22 cellular contexts compared by ENCODE assay signal in genomic region chr11:91263698-91264097, GRCh38.
"Had no signal": no experiment of that assay in that cellular context is flagged by ENCODE, and none has a peak within 500 bp of the region (broad histone marks: within the 10 kb centered on the region; RNA-seq: fewer than 3 reads in every experiment).

No MANE protein-coding gene starts in this region.

- H3K4me3 ChIP-seq: adrenal gland, Peyer's patch, SJSA1 had no signal

- H3K4me1 ChIP-seq: adrenal gland, Peyer's patch, SJSA1 had no signal

- H3K27ac ChIP-seq: adrenal gland, KMS-11, Peyer's patch, RWPE1, SJSA1 had no signal

- H3K36me3 ChIP-seq: adrenal gland, Peyer's patch, SJSA1 had no signal

- ATAC-seq: activated CD4-positive, CD25-positive, alpha-beta regulatory T cell treated with anti-CD3 and anti-CD28 coated beads, Interleukin-2, amount 50 U/mL, for 24 hours; activated CD8-positive, alpha-beta T cell treated with anti-CD3 and anti-CD28 coated beads for 36 hours; activated T-cell treated with anti-CD3 and anti-CD28 coated beads, Interleukin-2, amount 50 U/mL, for 72 hours had no signal

- H3K27me3 Mint-ChIP-seq: activated CD8-positive, alpha-beta T cell treated with anti-CD3 and anti-CD28 coated beads for 36 hours; activated naive CD8-positive, alpha-beta T cell treated with anti-CD3 and anti-CD28 coated beads, Interleukin-2, amount 10 ng/mL, durations not matched to agents 7 days and 5 days had no signal

- H3K4me2 ChIP-seq: KMS-11 had no signal

- H3K9me3 Mint-ChIP-seq: T-helper 1 cell treated with Interleukin-12 subunit alpha and Interleukin-12 subunit beta and Interleukin-4 antibody, amounts not matched to agents 30 μg/mL and 1 μg/mL, for 36 hours had no signal

- H3K27me3 ChIP-seq: adrenal gland, Peyer's patch, SJSA1 had no signal

- H3K27ac Mint-ChIP-seq: activated CD8-positive, alpha-beta T cell treated with anti-CD3 and anti-CD28 coated beads for 36 hours; activated naive CD8-positive, alpha-beta T cell treated with anti-CD3 and anti-CD28 coated beads, Interleukin-2, amount 10 ng/mL, durations not matched to agents 7 days and 5 days; activated T-cell treated with anti-CD3 and anti-CD28 coated beads, Interleukin-2, amount 50 U/mL, for 72 hours; T-helper 1 cell treated with Interleukin-12 subunit alpha and Interleukin-12 subunit beta and Interleukin-4 antibody, amounts not matched to agents 30 μg/mL and 1 μg/mL, for 36 hours had no signal

- H3K4me1 Mint-ChIP-seq: activated naive CD8-positive, alpha-beta T cell treated with anti-CD3 and anti-CD28 coated beads, Interleukin-2, amount 10 ng/mL, durations not matched to agents 7 days and 5 days had no signal

- H3K36me3 Mint-ChIP-seq: activated naive CD8-positive, alpha-beta T cell treated with anti-CD3 and anti-CD28 coated beads, Interleukin-2, amount 10 ng/mL, durations not matched to agents 7 days and 5 days had no signal

- H3K9ac ChIP-seq: KMS-11 had no signal

- H3K9me3 ChIP-seq: adrenal gland, Peyer's patch, SJSA1 had no signal

- DNase-seq: activated CD4-positive, alpha-beta T cell treated with anti-CD3 and anti-CD28 coated beads for 4 hours; activated CD8-positive, alpha-beta memory T cell treated with anti-CD3 and anti-CD28 coated beads, Interleukin-2, amount 50 U/mL, for 4 hours; activated CD8-positive, alpha-beta T cell treated with anti-CD3 and anti-CD28 coated beads for 36 hours; activated naive CD4-positive, alpha-beta T cell treated with anti-CD3 and anti-CD28 coated beads, Interleukin-2, amount 50 U/mL, for 16 hours; activated naive CD8-positive, alpha-beta T cell treated with anti-CD3 and anti-CD28 coated beads, Interleukin-2, amount 10 ng/mL, durations not matched to agents 7 days and 5 days; activated T-cell treated with anti-CD3 and anti-CD28 coated beads, Interleukin-2, amount 50 U/mL, for 72 hours; adrenal gland; anterior cingulate cortex; cerebellar nuclear complex; NCI-H1092; NCI-H1930; NCI-H2171; NCI-H345; NCI-H524 treated with DMSO at 0.1 percent for 48 hours; NCI-H774; Peyer's patch; Right ventricle myocardium superior had no signal

- H3K4me3 Mint-ChIP-seq: activated CD8-positive, alpha-beta T cell treated with anti-CD3 and anti-CD28 coated beads for 36 hours; activated naive CD8-positive, alpha-beta T cell treated with anti-CD3 and anti-CD28 coated beads, Interleukin-2, amount 10 ng/mL, durations not matched to agents 7 days and 5 days; activated T-cell treated with anti-CD3 and anti-CD28 coated beads, Interleukin-2, amount 50 U/mL, for 72 hours; T-helper 1 cell treated with Interleukin-12 subunit alpha and Interleukin-12 subunit beta and Interleukin-4 antibody, amounts not matched to agents 30 μg/mL and 1 μg/mL, for 36 hours had no signal
